Comparison of ENCODE assay signal across 15 cellular contexts in genomic region chr11:71330349-71330748, GRCh38.
DNase-seq lines count a peak whose midpoint lies in the region; ATAC-seq, FAIRE-seq and TF ChIP-seq lines count a peak whose summit lies in the region.
"Had no signal": no experiment of that assay in that cellular context is flagged by ENCODE, and none has a peak within 500 bp of the region (broad histone marks: within the 10 kb centered on the region; RNA-seq: fewer than 3 reads in every experiment).

No MANE protein-coding gene starts in this region.

- H3K36me3 ChIP-seq in H7 (replicated peaks; ENCODE audit: control insufficient read depth, insufficient read depth, low read length) (no peaks in the 10 kb centered on the region), upper lobe of right lung (no peaks in the 10 kb centered on the region)
- H3K36me3 ChIP-seq: HAP-1 had no signal

- no peaks in the 10 kb centered on the region for H3K27me3 ChIP-seq in H7 (ENCODE audit: control insufficient read depth, insufficient read depth, low read length)
- H3K27me3 ChIP-seq in upper lobe of right lung: no peaks in the 10 kb centered on the region

- peak; percentile 17 for DNase-seq in H7
- peak; percentile 17 for DNase-seq in islet precursor cell
- DNase-seq in posterior vena cava (ENCODE audit: low spot score): peak; percentile 58
- DNase-seq in upper lobe of right lung: peak; percentile 45
- no peak for DNase-seq in GM12891 (ENCODE audit: insufficient read length, low spot score)
- no peak for DNase-seq in retina
- no peak for DNase-seq in NCI-H187 treated with DMSO at 0.1 percent for 48 hours (lab: John Stamatoyannopoulos, UW)
- DNase-seq: C1 segment of cervical spinal cord; CD4-positive, alpha-beta memory T cell; DMS79; GOT3 had no signal

- H3K4me1 ChIP-seq in upper lobe of right lung: no peaks in the 10 kb centered on the region
- H3K4me1 ChIP-seq: HAP-1 had no signal

- no peak for TF ChIP-seq CTCF in upper lobe of right lung (IDR thresholded peaks at IDR 0.05)

- TF ChIP-seq POLR2A in GM12891 (IDR thresholded peaks at IDR 0.05; ENCODE audit: low read depth, low read length): no peak

- H3K4me3 ChIP-seq in H7 (ENCODE audit: insufficient read depth, low read depth, low read length): no peak overlapping the region
- no peak overlapping the region for H3K4me3 ChIP-seq in upper lobe of right lung
- H3K4me3 ChIP-seq: GM12878, HAP-1 had no signal

- FAIRE-seq in GM12891 (lab: Jason Lieb, UNC): no peak
- FAIRE-seq: A204.1, GM12878, HTR-8/SVneo had no signal

- H3K9me3 ChIP-seq in upper lobe of right lung: no peaks in the 10 kb centered on the region
- H3K9me3 ChIP-seq: HAP-1 had no signal

- intact Hi-C loops in posterior vena cava (cut with DNase I): no loop called here
- intact Hi-C loops in upper lobe of right lung (cut with DNase I): no loop called here

- no peak for ATAC-seq in upper lobe of right lung
- ATAC-seq: GM12878 had no signal

- H3K27ac ChIP-seq in upper lobe of right lung: no peak overlapping the region

TF ChIP-seq in GM12891, 5 proteins besides CTCF, POLR2A, EP300 and RAD21:
- no peak for TF ChIP-seq SPI1 (IDR thresholded peaks at IDR 0.05; ENCODE audit: low read depth, low read length)

Comparison
In these comparisons a context has a peak if more than half of its experiments do, and no peak if none do; other contexts are left out.
1. DNase-seq: peak in H7 (single experiment), islet precursor cell (single experiment), posterior vena cava (single experiment) and upper lobe of right lung (single experiment); none in GM12891 (single experiment), retina (single experiment) and NCI-H187 treated with DMSO at 0.1 percent for 48 hours (single experiment).